Comparison of ENCODE assay signal across 25 cellular contexts in the genomic region with DNA sequence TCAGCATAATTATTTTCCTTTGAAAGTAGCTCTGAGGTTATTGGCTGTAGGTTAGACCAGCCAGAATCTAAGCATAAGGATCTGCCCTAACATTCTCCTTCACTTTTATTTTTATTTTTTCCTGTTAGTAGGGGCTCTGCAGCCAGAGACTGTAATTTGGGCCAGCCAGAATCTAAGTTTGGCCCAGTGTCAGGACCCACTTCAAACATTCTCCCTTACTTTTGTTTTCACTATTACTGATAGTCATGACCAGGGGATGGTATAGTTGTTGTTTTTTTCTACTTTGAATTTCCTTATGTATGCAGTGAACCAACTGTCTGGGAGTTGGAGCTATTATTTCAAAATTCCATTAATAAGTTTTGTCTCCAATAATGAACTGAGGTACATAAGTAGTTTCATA.
"Had no signal": no experiment of that assay in that cellular context is flagged by ENCODE, and none has a peak within 500 bp of the region (broad histone marks: within the 10 kb centered on the region; RNA-seq: fewer than 3 reads in every experiment).

No MANE protein-coding gene starts in this region.

- H3K4me3 ChIP-seq: Peyer's patch, SJCRH30 had no signal

- H3K27me3 ChIP-seq: brain microvascular endothelial cell, Peyer's patch, SJCRH30 had no signal

- H3K4me1 ChIP-seq: Peyer's patch, SJCRH30 had no signal

- H3K27ac ChIP-seq: brain microvascular endothelial cell, Peyer's patch, RWPE1, SJCRH30, VCaP had no signal

- H3K4me2 ChIP-seq: SK-N-SH had no signal

- DNase-seq: activated CD4-positive, alpha-beta memory T cell treated with anti-CD3 and anti-CD28 coated beads, Interleukin-2, amount 10 ng/mL, durations not matched to agents 7 days and 5 days; activated CD4-positive, alpha-beta T cell treated with anti-CD3 and anti-CD28 coated beads, Interleukin-2, amount 10 ng/mL, durations not matched to agents 7 days and 5 days; activated CD4-positive, CD25-positive, alpha-beta regulatory T cell; activated CD8-positive, alpha-beta memory T cell treated with anti-CD3 and anti-CD28 coated beads, Interleukin-2, amount 50 U/mL, for 4 hours; activated gamma-delta T cell; activated naive CD4-positive, alpha-beta T cell treated with anti-CD3 and anti-CD28 coated beads for 36 hours; activated T-cell treated with anti-CD3 and anti-CD28 coated beads, Interleukin-2, amount 50 U/mL, for 1 hour; amygdala; brain microvascular endothelial cell; cerebellar nuclear complex; Karpas-422; NCI-H1105 treated with DMSO at 0.1 percent for 48 hours; NCI-H1436 treated with DMSO at 0.1 percent for 48 hours; NCI-H187; NCI-H2081; NCI-H2171; NCI-H226; NCI-H774; Peyer's patch; Right ventricle myocardium superior; SJCRH30; SK-N-SH; T-helper 1 cell had no signal

- H3K36me3 ChIP-seq: brain microvascular endothelial cell, Peyer's patch, SJCRH30 had no signal

- H3K9me3 ChIP-seq: Peyer's patch, SJCRH30, SK-N-SH had no signal

- H3K9ac ChIP-seq: SK-N-SH had no signal
